13 cellular contexts compared by ENCODE assay signal in genomic region chr19:58577581-58578429, GRCh38. TPM values are rescaled to one million over a fixed set of nuclear protein-coding genes. Genes with fewer than 3 reads are reported as not detected.
DNase-seq lines count a peak whose midpoint lies in the region; ATAC-seq and TF ChIP-seq lines count a peak whose summit lies in the region.
"Had no signal": no experiment of that assay in that cellular context is flagged by ENCODE, and none has a peak within 500 bp of the region (broad histone marks: within the 10 kb centered on the region; RNA-seq: fewer than 3 reads in every experiment).

No MANE protein-coding gene starts in this region.

- H3K27me3 Mint-ChIP-seq in activated T-helper 1 cell treated with anti-CD3 and anti-CD28 coated beads, Interleukin-12 subunit alpha, Interleukin-12 subunit beta, Interleukin-2, Interleukin-4 antibody, amounts not matched to agents 30 ng/mL and 10 ng/mL and 1 ng/mL, durations not matched to agents 14 hours and 24 hours and 36 hours (ENCODE audit: insufficient read depth) = no peaks in the 10 kb centered on the region
- H3K27me3 Mint-ChIP-seq in neural progenitor cell (ENCODE audit: insufficient read depth, low read depth) = peaks cover 8% of the 10 kb centered on the region

- H3K4me1 ChIP-seq in Karpas-422 (ENCODE audit: low read length) = peaks cover 21% of the 10 kb centered on the region
- H3K4me1 ChIP-seq in neural progenitor cell = peaks cover 9% of the 10 kb centered on the region

- H3K36me3 Mint-ChIP-seq in activated T-helper 1 cell treated with anti-CD3 and anti-CD28 coated beads, Interleukin-12 subunit alpha, Interleukin-12 subunit beta, Interleukin-2, Interleukin-4 antibody, amounts not matched to agents 30 ng/mL and 10 ng/mL and 1 ng/mL, durations not matched to agents 14 hours and 24 hours and 36 hours (ENCODE audit: low read depth) = peaks cover 9% of the 10 kb centered on the region
- H3K36me3 Mint-ChIP-seq in neural progenitor cell = peaks cover 15% of the 10 kb centered on the region

- DNase-seq in Karpas-422 (peak; percentile 25), neural progenitor cell (ENCODE audit: low spot score) (no peak), GM03348 (ENCODE audit: low spot score) (no peak), sciatic nerve (ENCODE audit: low spot score) (no peak)
- DNase-seq in activated T-helper 1 cell treated with anti-CD3 and anti-CD28 coated beads, Interleukin-12 subunit alpha, Interleukin-12 subunit beta, Interleukin-2, Interleukin-4 antibody, amounts not matched to agents 30 ng/mL and 10 ng/mL and 1 ng/mL, durations not matched to agents 14 hours and 24 hours and 36 hours (ENCODE audit: low spot score) = no peak
- DNase-seq: DMS79 treated with DMSO at 0.1 percent for 48 hours, MG63, NCI-H69, retina had no signal

- no peak for TF ChIP-seq CTCF in neural progenitor cell (IDR thresholded peaks at IDR 0.05)

- H4K20me1 ChIP-seq in Karpas-422 (ENCODE audit: insufficient read depth, low read depth, low read length) (no peaks in the 10 kb centered on the region), neural progenitor cell (ENCODE audit: low read depth) (peaks cover 12% of the 10 kb centered on the region)

- peak overlapping the region; percentile 15 for H3K4me3 Mint-ChIP-seq in activated T-helper 1 cell treated with anti-CD3 and anti-CD28 coated beads, Interleukin-12 subunit alpha, Interleukin-12 subunit beta, Interleukin-2, Interleukin-4 antibody, amounts not matched to agents 30 ng/mL and 10 ng/mL and 1 ng/mL, durations not matched to agents 14 hours and 24 hours and 36 hours
- H3K4me3 Mint-ChIP-seq in neural progenitor cell = peak overlapping the region; percentile 74

- H3K79me2 ChIP-seq in Karpas-422 (ENCODE audit: low read length) (peaks cover 14% of the 10 kb centered on the region), neural progenitor cell (ENCODE audit: low read depth) (peaks cover 42% of the 10 kb centered on the region)

- no peak for ATAC-seq in sciatic nerve
- ATAC-seq: left colon had no signal

- no peak overlapping the region for H2AFZ ChIP-seq in Karpas-422 (ENCODE audit: low read length)
- H2AFZ ChIP-seq in neural progenitor cell (replicated peaks) = no peak overlapping the region
- H2AFZ ChIP-seq: GM23248 had no signal

- peaks cover 49% of the 10 kb centered on the region for H3K4me1 Mint-ChIP-seq in activated T-helper 1 cell treated with anti-CD3 and anti-CD28 coated beads, Interleukin-12 subunit alpha, Interleukin-12 subunit beta, Interleukin-2, Interleukin-4 antibody, amounts not matched to agents 30 ng/mL and 10 ng/mL and 1 ng/mL, durations not matched to agents 14 hours and 24 hours and 36 hours (ENCODE audit: low read depth)
- H3K4me1 Mint-ChIP-seq in neural progenitor cell = peaks cover 33% of the 10 kb centered on the region

- H3K9me2 ChIP-seq in Karpas-422 (replicated peaks; ENCODE audit: insufficient read depth, low read length) = no peaks in the 10 kb centered on the region

- H3K9ac ChIP-seq in Karpas-422 (ENCODE audit: low read length) (no peak overlapping the region; the same call in 1 of the 2 replicates), neural progenitor cell (no peak overlapping the region)
- H3K9ac ChIP-seq: GM23248 had no signal

- intact Hi-C loops in activated T-helper 1 cell treated with anti-CD3 and anti-CD28 coated beads, Interleukin-12 subunit alpha, Interleukin-12 subunit beta, Interleukin-2, Interleukin-4 antibody, amounts not matched to agents 30 ng/mL and 10 ng/mL and 1 ng/mL, durations not matched to agents 14 hours and 24 hours and 36 hours (cut with micrococcal nuclease) = no loop called here
- intact Hi-C loops in sciatic nerve (cut with DNase I) = no loop called here

- H3F3A ChIP-seq in neural progenitor cell (ENCODE audit: low read depth) = peaks cover 36% of the 10 kb centered on the region

- no peaks in the 10 kb centered on the region for H3K36me3 ChIP-seq in Karpas-422 (ENCODE audit: insufficient read depth, low read length)
- H3K36me3 ChIP-seq in neural progenitor cell = no peaks in the 10 kb centered on the region
- H3K36me3 ChIP-seq: SJSA1 had no signal

- H3K9me3 ChIP-seq in Karpas-422 (ENCODE audit: low read length) = no peaks in the 10 kb centered on the region
- no peaks in the 10 kb centered on the region for H3K9me3 ChIP-seq in neural progenitor cell (ENCODE audit: low read depth)
- H3K9me3 ChIP-seq: MG63, SJSA1 had no signal

- no peaks in the 10 kb centered on the region for H3K9me3 Mint-ChIP-seq in activated T-helper 1 cell treated with anti-CD3 and anti-CD28 coated beads, Interleukin-12 subunit alpha, Interleukin-12 subunit beta, Interleukin-2, Interleukin-4 antibody, amounts not matched to agents 30 ng/mL and 10 ng/mL and 1 ng/mL, durations not matched to agents 14 hours and 24 hours and 36 hours
- no peaks in the 10 kb centered on the region for H3K9me3 Mint-ChIP-seq in neural progenitor cell

- H3K27me3 ChIP-seq in Karpas-422 (ENCODE audit: low read length) (no peaks in the 10 kb centered on the region), neural progenitor cell (no peaks in the 10 kb centered on the region)
- H3K27me3 ChIP-seq: cardiac muscle cell, MG63, SJSA1 had no signal

- H3K27ac ChIP-seq in Karpas-422 (ENCODE audit: low read length) = no peak overlapping the region
- H3K27ac ChIP-seq in neural progenitor cell = no peak overlapping the region
- H3K27ac ChIP-seq: cardiac muscle cell, GM23248, SJSA1 had no signal

- H3K4me3 ChIP-seq in Karpas-422 (ENCODE audit: low read length) (no peak overlapping the region), neural progenitor cell (no peak overlapping the region)
- H3K4me3 ChIP-seq: cardiac muscle cell, GM23248, MG63, SJSA1 had no signal

- H3K4me2 ChIP-seq in Karpas-422 (ENCODE audit: low read depth, low read length, poor library complexity, severe bottlenecking) (no peak overlapping the region), neural progenitor cell (no peak overlapping the region)

- peak overlapping the region; percentile 61 for H3K27ac Mint-ChIP-seq in activated T-helper 1 cell treated with anti-CD3 and anti-CD28 coated beads, Interleukin-12 subunit alpha, Interleukin-12 subunit beta, Interleukin-2, Interleukin-4 antibody, amounts not matched to agents 30 ng/mL and 10 ng/mL and 1 ng/mL, durations not matched to agents 14 hours and 24 hours and 36 hours
- H3K27ac Mint-ChIP-seq in neural progenitor cell = no peak overlapping the region

RNA-seq across cellular contexts. Expression of gene MZF1, which starts 4.7 kb away (rescaled TPM):
- total RNA-seq in Karpas-422 (2014; rRNA removed; shearing (Covaris generic); ENCODE audit: low replicate concordance) = 13.3 and 20.1 TPM in 2 replicates
- 19.6 and 21.6 TPM in 2 replicates for total RNA-seq in activated T-helper 1 cell treated with anti-CD3 and anti-CD28 coated beads, Interleukin-12 subunit alpha, Interleukin-12 subunit beta, Interleukin-2, Interleukin-4 antibody, amounts not matched to agents 30 ng/mL and 10 ng/mL and 1 ng/mL, durations not matched to agents 14 hours and 24 hours and 36 hours
- total RNA-seq in neural progenitor cell (ENCODE audit: low replicate concordance) (8.4 and 32.3 TPM in 2 replicates), sciatic nerve (32.4 TPM)

RNA-seq across cellular contexts. Expression of gene UBE2M, which starts 19.4 kb away (rescaled TPM):
- total RNA-seq in Karpas-422 (2014; rRNA removed; shearing (Covaris generic); ENCODE audit: low replicate concordance) = 33.4 and 90.6 TPM in 2 replicates
- 147 and 164 TPM in 2 replicates for total RNA-seq in activated T-helper 1 cell treated with anti-CD3 and anti-CD28 coated beads, Interleukin-12 subunit alpha, Interleukin-12 subunit beta, Interleukin-2, Interleukin-4 antibody, amounts not matched to agents 30 ng/mL and 10 ng/mL and 1 ng/mL, durations not matched to agents 14 hours and 24 hours and 36 hours
- 59.3 and 73.3 TPM in 2 replicates for total RNA-seq in neural progenitor cell (ENCODE audit: low replicate concordance)
- 57.4 TPM for total RNA-seq in sciatic nerve

RNA-seq across cellular contexts. Expression of gene CHMP2A, which starts 22.9 kb away (rescaled TPM):
- total RNA-seq in Karpas-422 (2014; rRNA removed; shearing (Covaris generic); ENCODE audit: low replicate concordance) = 54.2 and 85.9 TPM in 2 replicates
- 109 and 114 TPM in 2 replicates for total RNA-seq in activated T-helper 1 cell treated with anti-CD3 and anti-CD28 coated beads, Interleukin-12 subunit alpha, Interleukin-12 subunit beta, Interleukin-2, Interleukin-4 antibody, amounts not matched to agents 30 ng/mL and 10 ng/mL and 1 ng/mL, durations not matched to agents 14 hours and 24 hours and 36 hours
- total RNA-seq in neural progenitor cell (ENCODE audit: low replicate concordance) = 141 and 148 TPM in 2 replicates
- 94.6 TPM for total RNA-seq in sciatic nerve

RNA-seq across cellular contexts. Expression of gene TRIM28, which starts 33.9 kb away (rescaled TPM):
- total RNA-seq in Karpas-422 (2014; rRNA removed; shearing (Covaris generic); ENCODE audit: low replicate concordance) = 142 and 257 TPM in 2 replicates
- 664 and 687 TPM in 2 replicates for total RNA-seq in activated T-helper 1 cell treated with anti-CD3 and anti-CD28 coated beads, Interleukin-12 subunit alpha, Interleukin-12 subunit beta, Interleukin-2, Interleukin-4 antibody, amounts not matched to agents 30 ng/mL and 10 ng/mL and 1 ng/mL, durations not matched to agents 14 hours and 24 hours and 36 hours
- total RNA-seq in neural progenitor cell (ENCODE audit: low replicate concordance) (390 and 678 TPM in 2 replicates), sciatic nerve (168 TPM)

RNA-seq across cellular contexts. Expression of gene ZBTB45, which starts 58.2 kb away (rescaled TPM):
- 2.0 and 4.7 TPM in 2 replicates for total RNA-seq in Karpas-422 (2014; rRNA removed; shearing (Covaris generic); ENCODE audit: low replicate concordance)
- 15.9 and 17.4 TPM in 2 replicates for total RNA-seq in activated T-helper 1 cell treated with anti-CD3 and anti-CD28 coated beads, Interleukin-12 subunit alpha, Interleukin-12 subunit beta, Interleukin-2, Interleukin-4 antibody, amounts not matched to agents 30 ng/mL and 10 ng/mL and 1 ng/mL, durations not matched to agents 14 hours and 24 hours and 36 hours
- 2.2 and 12.8 TPM in 2 replicates for total RNA-seq in neural progenitor cell (ENCODE audit: low replicate concordance)
- 14.9 TPM for total RNA-seq in sciatic nerve
